In the genomic region with DNA sequence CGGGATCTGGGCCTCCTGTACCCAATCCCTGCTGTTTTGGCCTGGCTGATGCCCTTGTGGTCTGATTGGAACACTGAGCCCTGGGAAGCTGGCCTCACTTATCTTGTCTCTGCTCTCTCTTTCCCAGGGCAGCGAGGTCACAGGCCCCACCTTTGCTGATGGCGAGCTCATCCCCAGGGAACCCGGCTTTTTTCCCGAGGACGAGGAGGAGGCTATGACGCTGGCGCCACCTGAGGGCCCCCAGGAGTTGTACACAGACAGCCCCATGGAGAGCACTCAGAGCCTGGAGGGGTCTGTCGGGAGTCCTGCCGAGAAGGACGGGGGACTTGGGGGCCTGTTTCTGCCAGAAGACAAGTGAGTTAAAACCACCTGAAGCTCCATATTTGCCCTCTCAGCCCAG, we compare ENCODE assay signal across 11 cellular contexts.
DNase-seq lines count a peak whose midpoint lies in the region; ATAC-seq, FAIRE-seq and TF ChIP-seq lines count a peak whose summit lies in the region.
"Had no signal": no experiment of that assay in that cellular context is flagged by ENCODE, and none has a peak within 500 bp of the region (broad histone marks: within the 10 kb centered on the region; RNA-seq: fewer than 3 reads in every experiment).

No MANE protein-coding gene starts in this region.

- H3K36me3 ChIP-seq in upper lobe of right lung: no peaks in the 10 kb centered on the region
- H3K36me3 ChIP-seq in sigmoid colon: no peaks in the 10 kb centered on the region

- H3K27ac Mint-ChIP-seq in natural killer cell: peak overlapping the region; percentile 29 to 57
- H3K27ac Mint-ChIP-seq in natural killer cell treated with Interleukin-12 subunit alpha and Interleukin-12 subunit beta and Interleukin-15 and Interleukin-18, amount 100 ng/mL, for 72 hours: no peak overlapping the region
- H3K27ac Mint-ChIP-seq: activated naive CD4-positive, alpha-beta T cell treated with anti-CD3 and anti-CD28 coated beads, Interleukin-2, amount 50 U/mL, for 24 hours; IgD-negative memory B cell; T-helper 17 cell had no signal

- ATAC-seq in natural killer cell (peak in 1 of 3 donors; percentile 25), upper lobe of right lung (peak; percentile 39)
- ATAC-seq in natural killer cell treated with Interleukin-12 subunit alpha and Interleukin-12 subunit beta and Interleukin-15 and Interleukin-18, amount 100 ng/mL, for 72 hours: no peak
- ATAC-seq: T-helper 17 cell had no signal

- no peaks in the 10 kb centered on the region for H3K9me3 Mint-ChIP-seq in natural killer cell
- no peaks in the 10 kb centered on the region for H3K9me3 Mint-ChIP-seq in natural killer cell treated with Interleukin-12 subunit alpha and Interleukin-12 subunit beta and Interleukin-15 and Interleukin-18, amount 100 ng/mL, for 72 hours
- H3K9me3 Mint-ChIP-seq: activated naive CD4-positive, alpha-beta T cell treated with anti-CD3 and anti-CD28 coated beads, Interleukin-2, amount 50 U/mL, for 24 hours; IgD-negative memory B cell had no signal

- DNase-seq in natural killer cell (no peak), NCI-H69 (lab: John Stamatoyannopoulos, UW) (peak; percentile 47), fibroblast of the aortic adventitia (ENCODE audit: low read depth) (no peak), upper lobe of right lung (no peak), NCI-H2081 treated with DMSO at 0.1 percent for 48 hours (lab: John Stamatoyannopoulos, UW) (no peak), sigmoid colon (no peak), GM12892 (ENCODE audit: insufficient read length) (no peak)
- DNase-seq in natural killer cell treated with Interleukin-12 subunit alpha and Interleukin-12 subunit beta and Interleukin-15 and Interleukin-18, amount 100 ng/mL, for 72 hours (ENCODE audit: low spot score): no peak
- DNase-seq: T-helper 17 cell had no signal

- no peaks in the 10 kb centered on the region for H3K36me3 Mint-ChIP-seq in natural killer cell
- H3K36me3 Mint-ChIP-seq in natural killer cell treated with Interleukin-12 subunit alpha and Interleukin-12 subunit beta and Interleukin-15 and Interleukin-18, amount 100 ng/mL, for 72 hours: no peaks in the 10 kb centered on the region
- H3K36me3 Mint-ChIP-seq: IgD-negative memory B cell had no signal

- TF ChIP-seq CTCF in natural killer cell (IDR thresholded peaks at IDR 0.05): no peak
- TF ChIP-seq CTCF in fibroblast of the aortic adventitia (IDR thresholded peaks at IDR 0.05; ENCODE audit: insufficient read depth, low read length): peak; percentile 8
- TF ChIP-seq CTCF in upper lobe of right lung (IDR thresholded peaks at IDR 0.05): peak; percentile 14
- no peak for TF ChIP-seq CTCF in sigmoid colon (IDR thresholded peaks at IDR 0.05)

- H3K27me3 ChIP-seq in upper lobe of right lung (no peaks in the 10 kb centered on the region), sigmoid colon (no peaks in the 10 kb centered on the region)

- intact Hi-C loops in natural killer cell (cut with micrococcal nuclease): no loop called here
- intact Hi-C loops in upper lobe of right lung (cut with DNase I): no loop called here
- intact Hi-C loops in sigmoid colon (cut with DNase I): no loop called here

- TF ChIP-seq EP300 in sigmoid colon (IDR thresholded peaks at IDR 0.05): no peak

- no peak for FAIRE-seq in GM12892 (lab: Jason Lieb, UNC)

- no peaks in the 10 kb centered on the region for H3K9me3 ChIP-seq in upper lobe of right lung
- H3K9me3 ChIP-seq in sigmoid colon: no peaks in the 10 kb centered on the region

- WGBS in sigmoid colon, 2 donors: 67 to 70% methylated on average over 11 of the region's 11 CpGs

- no peak overlapping the region for H3K4me3 Mint-ChIP-seq in natural killer cell
- no peak overlapping the region for H3K4me3 Mint-ChIP-seq in natural killer cell treated with Interleukin-12 subunit alpha and Interleukin-12 subunit beta and Interleukin-15 and Interleukin-18, amount 100 ng/mL, for 72 hours
- H3K4me3 Mint-ChIP-seq: activated naive CD4-positive, alpha-beta T cell treated with anti-CD3 and anti-CD28 coated beads, Interleukin-2, amount 50 U/mL, for 24 hours; IgD-negative memory B cell; T-helper 17 cell had no signal

- H3K4me1 ChIP-seq in upper lobe of right lung: no peaks in the 10 kb centered on the region
- H3K4me1 ChIP-seq in sigmoid colon: no peaks in the 10 kb centered on the region

- H3K27ac ChIP-seq in upper lobe of right lung (no peak overlapping the region), sigmoid colon (no peak overlapping the region)

- TF ChIP-seq POLR2A in sigmoid colon (IDR thresholded peaks at IDR 0.05) (no peak), GM12892 (IDR thresholded peaks at IDR 0.05; ENCODE audit: low read depth, low read length) (no peak)

- H3K4me3 ChIP-seq in fibroblast of the aortic adventitia (ENCODE audit: low read depth, low read length) (no peak overlapping the region), upper lobe of right lung (no peak overlapping the region), sigmoid colon (no peak overlapping the region)

- no peaks in the 10 kb centered on the region for H3K27me3 Mint-ChIP-seq in natural killer cell (ENCODE audit: low read depth in 2 of 2)
- H3K27me3 Mint-ChIP-seq in natural killer cell treated with Interleukin-12 subunit alpha and Interleukin-12 subunit beta and Interleukin-15 and Interleukin-18, amount 100 ng/mL, for 72 hours: no peaks in the 10 kb centered on the region
- H3K27me3 Mint-ChIP-seq: activated naive CD4-positive, alpha-beta T cell treated with anti-CD3 and anti-CD28 coated beads, Interleukin-2, amount 50 U/mL, for 24 hours; IgD-negative memory B cell; T-helper 17 cell had no signal

- peaks cover 16 to 29% of the 10 kb centered on the region in 2 donors for H3K4me1 Mint-ChIP-seq in natural killer cell
- peaks cover 4 to 6% of the 10 kb centered on the region in 2 donors for H3K4me1 Mint-ChIP-seq in natural killer cell treated with Interleukin-12 subunit alpha and Interleukin-12 subunit beta and Interleukin-15 and Interleukin-18, amount 100 ng/mL, for 72 hours (ENCODE audit: low read depth in 2 of 2)

Comparison
In these comparisons a context has a peak if more than half of its experiments do, and no peak if none do; other contexts are left out.
1. H3K27ac Mint-ChIP-seq: peak in natural killer cell (2 of 2); none in natural killer cell treated with Interleukin-12 subunit alpha and Interleukin-12 subunit beta and Interleukin-15 and Interleukin-18, amount 100 ng/mL, for 72 hours (0 of 2).
2. CTCF ChIP-seq: peak in fibroblast of the aortic adventitia (single experiment) and upper lobe of right lung (single experiment); none in natural killer cell (single experiment) and sigmoid colon (0 of 4).